ENCODE assay signal across 1 cellular context in genomic region chr12:10184261-10184843, GRCh38.
TF ChIP-seq lines count a peak whose summit lies in the region.

No MANE protein-coding gene starts in this region.

TF ChIP-seq in H1, 55 proteins besides CTCF, POLR2A, EP300 and RAD21:
- TF ChIP-seq KDM4A (IDR thresholded peaks at IDR 0.05; ENCODE audit: low read depth, low read length, severe bottlenecking) = no peak
- TF ChIP-seq TCF12 (IDR thresholded peaks at IDR 0.05; ENCODE audit: low read depth, low read length) = no peak
- no peak for TF ChIP-seq RXRA (IDR thresholded peaks at IDR 0.05; ENCODE audit: insufficient read depth, low read depth, low read length)
- TF ChIP-seq SAP30 (IDR thresholded peaks at IDR 0.05; ENCODE audit: insufficient read depth, insufficient replicate concordance, low read length) = no peak
- TF ChIP-seq SRF (IDR thresholded peaks at IDR 0.05; ENCODE audit: low read depth, low read length) = no peak
- TF ChIP-seq BRCA1 (IDR thresholded peaks at IDR 0.05; ENCODE audit: low read depth, low read length) = no peak
- TF ChIP-seq CREB1 (IDR thresholded peaks at IDR 0.05) = no peak
- TF ChIP-seq USF2 (IDR thresholded peaks at IDR 0.05; ENCODE audit: low read length) = no peak
- TF ChIP-seq EGR1 (IDR thresholded peaks at IDR 0.05; ENCODE audit: borderline replicate concordance, low read depth, low read length) = no peak
- no peak for TF ChIP-seq CTBP2 (IDR thresholded peaks at IDR 0.05; ENCODE audit: borderline replicate concordance, insufficient read depth, insufficient read length, low read length)
- no peak for TF ChIP-seq FOSL1 (IDR thresholded peaks at IDR 0.05; ENCODE audit: insufficient read depth, low read depth, low read length)
